Comparison of ENCODE assay signal across 10 cellular contexts in genomic region chr11:2387266-2387982, GRCh38. TPM values are rescaled to one million over a fixed set of nuclear protein-coding genes. Genes with fewer than 3 reads are reported as not detected.
DNase-seq lines count a peak whose midpoint lies in the region; ATAC-seq, FAIRE-seq and TF ChIP-seq lines count a peak whose summit lies in the region.
"Had no signal": no experiment of that assay in that cellular context is flagged by ENCODE, and none has a peak within 500 bp of the region (broad histone marks: within the 10 kb centered on the region; RNA-seq: fewer than 3 reads in every experiment).

No MANE protein-coding gene starts in this region.

- peak overlapping the region; percentile 61 for H3K4me3 ChIP-seq in GM12865 (ENCODE audit: low read depth, low read length)
- peak overlapping the region in 1 of 3 donors; percentile 56 for H3K4me3 ChIP-seq in skeletal muscle tissue (ENCODE audit: low read length in 3 of 3)

- H3K4me1 ChIP-seq in skeletal muscle tissue (ENCODE audit: control insufficient read depth in 3 of 3, insufficient read depth in 3 of 3, low read length in 3 of 3), result peaks cover 75 to 86% (median 81%) of the 10 kb centered on the region in 3 donors

- FAIRE-seq in frontal cortex (lab: Jason Lieb, UNC), result no peak
- FAIRE-seq: H1 had no signal

- peak overlapping the region; percentile 41 for H3K27ac ChIP-seq in skeletal muscle tissue (ENCODE audit: low read depth, low read length)

- H3K36me3 ChIP-seq in skeletal muscle tissue (ENCODE audit: control insufficient read depth in 3 of 3, insufficient read depth in 3 of 3, low read length in 3 of 3), result peaks cover 3 to 19% (median 10%) of the 10 kb centered on the region in 3 donors

- TF ChIP-seq POLR2A in Raji (IDR thresholded peaks at IDR 0.05; ENCODE audit: insufficient read depth, low read depth, low read length), result peak; percentile 19; the same call in 1 of the 2 replicates

- no peaks in the 10 kb centered on the region for H3K9me3 ChIP-seq in skeletal muscle tissue (ENCODE audit: control insufficient read depth in 3 of 3, low read length in 3 of 3)

- H3K9ac ChIP-seq in skeletal muscle tissue (ENCODE audit: low read depth in 1 of 3, low read length in 3 of 3), result peak overlapping the region; percentile 16 to 80 (median 54)

- peak; percentile 51 for DNase-seq in GM12865 (ENCODE audit: low read depth)
- DNase-seq in frontal cortex (ENCODE audit: low spot score in 2 of 2), result peak; percentile 60 to 69
- no peak for DNase-seq in NCI-H1436 (lab: John Stamatoyannopoulos, UW)
- no peak for DNase-seq in NCI-H446 (lab: John Stamatoyannopoulos, UW)
- DNase-seq in NCI-H1092 treated with DMSO at 0.1 percent for 48 hours (lab: John Stamatoyannopoulos, UW), result no peak

- H3K27me3 ChIP-seq in skeletal muscle tissue (ENCODE audit: control insufficient read depth in 3 of 3, insufficient read depth in 3 of 3, low read length in 3 of 3), result no peaks in the 10 kb centered on the region

- ATAC-seq in HG03196 (IDR thresholded peaks at IDR 0.05; ENCODE audit: unreplicated experiment), result no peak

- TF ChIP-seq CTCF in GM12865 (IDR thresholded peaks at IDR 0.05; ENCODE audit: insufficient read depth, low read depth, low read length, missing control alignments), result no peak

RNA-seq across cellular contexts. Expression of gene CD81, which starts 10.3 kb away (rescaled TPM):
- total RNA-seq in frontal cortex, result 67.7 TPM
- total RNA-seq in skeletal muscle tissue, result 221 TPM

RNA-seq across cellular contexts. Expression of gene TSSC4, which starts 13.1 kb away (rescaled TPM):
- 31.8 TPM for total RNA-seq in frontal cortex
- total RNA-seq in skeletal muscle tissue, result 23.5 TPM

RNA-seq across cellular contexts. Expression of gene TRPM5, which starts 56.9 kb away (rescaled TPM):
- total RNA-seq in frontal cortex (not detected), skeletal muscle tissue (under 0.01 TPM)
- total RNA-seq: H1; T-helper 2 cell treated with Interferon-gamma antibody and Interleukin-4, amounts not matched to agents 100 ng/mL and 5 ng/mL, for 36 hours had no signal

RNA-seq across cellular contexts. Expression of gene KCNQ1, which starts 57.4 kb away (rescaled TPM):
- total RNA-seq in frontal cortex (under 0.01 TPM), skeletal muscle tissue (2.6 TPM)

Comparison
In these comparisons a context has a peak if more than half of its experiments do, and no peak if none do; other contexts are left out.
1. DNase-seq: peak in GM12865 (single experiment) and frontal cortex (2 of 2); none in NCI-H1436 (single experiment), NCI-H446 (0 of 2) and NCI-H1092 treated with DMSO at 0.1 percent for 48 hours (single experiment).